In the genomic region with DNA sequence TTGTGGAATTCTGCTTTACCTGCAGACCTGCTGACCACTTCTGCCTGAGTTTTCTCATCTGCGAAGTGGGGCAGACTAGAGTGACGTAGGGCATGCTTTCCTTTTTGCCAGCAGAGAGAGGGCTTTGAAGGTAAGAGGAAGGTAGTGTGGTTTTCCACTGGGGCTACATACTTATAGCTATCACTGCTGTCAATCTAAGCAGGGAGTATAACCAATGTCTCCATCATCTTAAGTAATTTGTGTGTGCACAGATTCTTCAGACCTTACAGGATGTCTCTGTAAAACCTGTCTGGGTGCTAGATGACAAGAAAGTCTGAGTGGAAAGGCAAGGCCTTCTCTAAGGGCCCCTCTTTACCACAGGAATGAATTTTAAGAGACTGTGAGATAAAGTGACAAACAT, we compare ENCODE assay signal across 13 cellular contexts.
"Had no signal": no experiment of that assay in that cellular context is flagged by ENCODE, and none has a peak within 500 bp of the region (broad histone marks: within the 10 kb centered on the region; RNA-seq: fewer than 3 reads in every experiment).

No MANE protein-coding gene starts in this region.

- H3K36me3 Mint-ChIP-seq: neural progenitor cell had no signal

- ATAC-seq: gastrocnemius medialis, heart right ventricle, left lung, pancreas, upper lobe of right lung had no signal

- H3K4me1 Mint-ChIP-seq: neural progenitor cell had no signal

- H3K4me3 Mint-ChIP-seq: neural progenitor cell had no signal

- DNase-seq: activated gamma-delta T cell treated with Interleukin-2 at 50 U/mL for 16 hours; activated T-cell treated with anti-CD3 and anti-CD28 coated beads for 4 hours; gastrocnemius medialis; heart right ventricle; islet precursor cell; left lung; mesenchymal stem cell; pancreas; stimulated activated CD4-positive, alpha-beta T cell treated with anti-CD3 and anti-CD28 coated beads, Interleukin-12 subunit alpha, Interleukin-12 subunit beta, amount 100 ng/mL, for 4 hours; stimulated activated naive CD4-positive, alpha-beta T cell treated with Interleukin-2 at 50 U/mL for 16 hours; testis; upper lobe of right lung had no signal

- H3K27ac Mint-ChIP-seq: neural progenitor cell had no signal
